In the genomic region with DNA sequence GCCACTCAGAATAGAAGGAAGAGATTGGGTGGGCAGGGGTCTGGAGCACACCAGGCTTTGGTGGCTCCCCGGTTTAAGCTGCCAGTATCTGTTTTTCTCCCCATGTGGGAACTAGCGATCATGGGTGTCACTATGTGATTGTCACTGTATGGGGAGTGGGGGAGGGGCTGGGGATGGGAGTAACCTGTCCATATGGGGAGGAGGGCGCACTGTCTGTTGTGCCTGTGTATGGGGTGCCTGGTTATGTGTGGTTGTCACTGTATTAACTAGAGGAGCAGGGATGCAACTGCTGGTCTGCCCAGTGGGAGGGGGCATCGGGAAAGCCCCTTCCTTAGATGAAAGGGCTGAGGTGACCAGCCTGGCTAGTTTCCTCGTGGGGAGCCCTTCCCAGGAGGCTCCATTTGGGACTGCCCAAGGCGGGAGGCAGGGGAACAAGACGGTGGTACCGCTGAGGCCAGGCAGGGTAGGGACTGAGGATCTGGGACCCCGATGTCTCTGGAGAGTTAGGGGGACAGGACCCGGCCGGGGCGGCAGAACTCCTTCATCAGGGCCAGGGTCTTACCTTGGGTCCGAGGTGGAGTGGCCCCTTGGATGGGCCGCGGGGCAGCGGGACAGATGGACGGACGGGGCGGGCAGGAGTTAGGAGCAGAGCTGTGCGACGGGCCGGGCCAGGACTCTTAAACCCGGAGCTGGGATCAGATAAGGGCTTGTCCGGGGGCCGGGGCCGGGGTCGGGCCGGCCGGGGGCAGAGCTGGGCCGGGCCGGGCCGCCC, we compare ENCODE assay signal across 9 cellular contexts. TPM values are rescaled to one million over a fixed set of nuclear protein-coding genes. Genes with fewer than 3 reads are reported as not detected.
DNase-seq lines count a peak whose midpoint lies in the region; ATAC-seq and TF ChIP-seq lines count a peak whose summit lies in the region.
"Had no signal": no experiment of that assay in that cellular context is flagged by ENCODE, and none has a peak within 500 bp of the region (broad histone marks: within the 10 kb centered on the region; RNA-seq: fewer than 3 reads in every experiment).

A gene (minus strand): TSS at position 701 of the 772 bp plus-strand sequence. CDS start 27,628 bp downstream, outside the sequence.

- H3K36me3 ChIP-seq in CD8-positive, alpha-beta memory T cell (ENCODE audit: insufficient read depth, low read length): no peaks in the 10 kb centered on the region
- no peaks in the 10 kb centered on the region for H3K36me3 ChIP-seq in Panc1 (ENCODE audit: control insufficient read depth, insufficient read depth, low read length)
- H3K36me3 ChIP-seq in osteoblast (ENCODE audit: insufficient read depth, low read length): no peaks in the 10 kb centered on the region

- H3K27me3 Mint-ChIP-seq in CD8-positive, alpha-beta memory T cell: peaks cover 24 to 58% of the 10 kb centered on the region in 2 donors

- H3K27ac ChIP-seq in CD8-positive, alpha-beta memory T cell (ENCODE audit: low read depth, low read length): no peak within 1 kb of the TSS
- H3K27ac ChIP-seq in Panc1 (ENCODE audit: low read length) (no peak within 1 kb of the TSS), osteoblast (ENCODE audit: low read depth, low read length) (no peak within 1 kb of the TSS)

- CTCF ChIA-PET in CD8-positive, alpha-beta memory T cell (lab: Charles Lee): interaction anchor here (0.8 to 2.3 kb wide), 3 partner anchors 12 to 23 kb away, joined by 3 to 6 read pairs (median 3); a partner anchor contains a TSS
- CTCF ChIA-PET in Panc1 (lab: Charles Lee): no interaction called here

- intact Hi-C loops in Panc1 (cut with micrococcal nuclease; ENCODE audit: unreplicated experiment): no loop called here

- H3K4me1 Mint-ChIP-seq in CD8-positive, alpha-beta memory T cell: peaks cover 8 to 13% (median 10%) of the 10 kb centered on the region in 3 donors

- peaks cover 9% of the 10 kb centered on the region for H3K4me1 ChIP-seq in CD8-positive, alpha-beta memory T cell (ENCODE audit: insufficient read depth, low read length)
- no peaks in the 10 kb centered on the region for H3K4me1 ChIP-seq in Panc1 (ENCODE audit: control insufficient read depth, insufficient read depth, low read length)
- H3K4me1 ChIP-seq in osteoblast (ENCODE audit: insufficient read depth, low read length): no peaks in the 10 kb centered on the region

- H2AFZ ChIP-seq in osteoblast (ENCODE audit: low read length): peak within 1 kb of the TSS; percentile 80

- H3K4me3 Mint-ChIP-seq in CD8-positive, alpha-beta memory T cell: peak within 1 kb of the TSS; percentile 83 to 93 (median 90)

- DNase-seq in CD8-positive, alpha-beta memory T cell: no peak
- no peak for DNase-seq in Panc1 (ENCODE audit: low read depth, low spot score)
- no peak for DNase-seq in epithelial cell of proximal tubule (ENCODE audit: low read depth)
- peak; percentile 45 for DNase-seq in osteoblast (ENCODE audit: insufficient read length, low spot score, missing footprints)
- no peak for DNase-seq in activated CD4-positive, CD25-positive, alpha-beta regulatory T cell treated with anti-CD3 and anti-CD28 coated beads, Interleukin-2, amount 50 U/mL, for 72 hours
- DNase-seq in hippocampal formation (lab: John Stamatoyannopoulos, UW): no peak
- DNase-seq in cerebellum (ENCODE audit: low spot score): no peak
- DNase-seq in KBM-7: no peak

- no peaks in the 10 kb centered on the region for H4K20me1 ChIP-seq in osteoblast (ENCODE audit: insufficient read depth, low read length)

- H3K9me3 ChIP-seq in CD8-positive, alpha-beta memory T cell (ENCODE audit: low read length): no peaks in the 10 kb centered on the region
- no peaks in the 10 kb centered on the region for H3K9me3 ChIP-seq in Panc1 (ENCODE audit: control insufficient read depth, insufficient read depth, low read depth, low read length)
- no peaks in the 10 kb centered on the region for H3K9me3 ChIP-seq in osteoblast (ENCODE audit: low read depth, low read length)

- in situ Hi-C loops in Panc1 (cut with HindIII; ENCODE audit: low pct_unique_long_range_greater_than_20kb, low sequenced_read_pairs): no loop called here
- in situ Hi-C loops in KBM-7 (cut with MboI; ENCODE audit: low pct_unique_long_range_greater_than_20kb, low sequenced_read_pairs): no loop called here

- peak within 1 kb of the TSS in 7 of 8 donors; percentile 17 to 75 (median 48) for H3K27ac Mint-ChIP-seq in CD8-positive, alpha-beta memory T cell

- H3K27me3 ChIP-seq in CD8-positive, alpha-beta memory T cell (ENCODE audit: insufficient read depth, low read length, poor library complexity, severe bottlenecking): peaks cover 23% of the 10 kb centered on the region
- H3K27me3 ChIP-seq in Panc1 (ENCODE audit: control insufficient read depth, insufficient read depth, low read length) (peaks cover 15% of the 10 kb centered on the region), osteoblast (ENCODE audit: insufficient read depth, low read length) (peaks cover 67% of the 10 kb centered on the region)

- peak; percentile 75 for ATAC-seq in Panc1

- no TSS peak for BruUV-seq in Panc1 (replicated peaks; lab: Mats Ljungman, UMichigan)

- TF ChIP-seq CTCF in Panc1 (IDR thresholded peaks at IDR 0.05): no peak
- TF ChIP-seq CTCF in epithelial cell of proximal tubule (conservative IDR thresholded peaks at IDR 0.05; ENCODE audit: low read depth, low read length): no peak
- no peak for TF ChIP-seq CTCF in osteoblast (IDR thresholded peaks at IDR 0.05; ENCODE audit: extremely low read depth, low read depth, low read length)

- peaks cover 0 to 5% (median 0%) of the 10 kb centered on the region in 3 donors for H3K36me3 Mint-ChIP-seq in CD8-positive, alpha-beta memory T cell

- H3K79me2 ChIP-seq in osteoblast (ENCODE audit: insufficient read depth, low read length): no peaks in the 10 kb centered on the region

- H3K4me2 ChIP-seq in osteoblast (ENCODE audit: insufficient read depth, low read length): peak within 1 kb of the TSS; percentile 85

- peak within 1 kb of the TSS; percentile 69 for H3K4me3 ChIP-seq in CD8-positive, alpha-beta memory T cell (ENCODE audit: low read length)
- H3K4me3 ChIP-seq in Panc1 (ENCODE audit: low read depth in 2 of 2, low read length in 2 of 2) (peak within 1 kb of the TSS; percentile 29 to 37), epithelial cell of proximal tubule (ENCODE audit: low read depth, low read length) (peak within 1 kb of the TSS; percentile 47), osteoblast (ENCODE audit: insufficient read depth, low read length) (peak within 1 kb of the TSS; percentile 67)

- POLR2A ChIA-PET in CD8-positive, alpha-beta memory T cell (lab: Charles Lee): interaction anchor here (0.5 to 0.8 kb wide), 3 partner anchors 17 to 62 kb away, joined by 3 to 4 read pairs (median 3); a partner anchor contains a TSS
- POLR2A ChIA-PET in Panc1 (lab: Charles Lee): interaction anchor here (0.7 kb wide), 1 partner anchor 11 kb away, joined by 11 read pairs; no protein-coding TSS in a partner anchor

- no peaks in the 10 kb centered on the region for H3K9me3 Mint-ChIP-seq in CD8-positive, alpha-beta memory T cell

RNA-seq across cellular contexts. Expression of the gene that starts here (rescaled TPM):
- under 1 TPM in 1 of 2 experiments, not detected in 1; 0.13 TPM for total RNA-seq in CD8-positive, alpha-beta memory T cell
- not detected for polyA plus RNA-seq in CD8-positive, alpha-beta memory T cell
- 0.08 TPM for total RNA-seq in Panc1 (2021; ENCODE audit: unreplicated experiment)
- polyA plus RNA-seq in Panc1 (2012; ENCODE audit: insufficient read length): not detected
- not detected in 2 replicates for total RNA-seq in epithelial cell of proximal tubule
- total RNA-seq in osteoblast: not detected in 2 replicates
- 3.4 TPM for total RNA-seq in cerebellum
- total RNA-seq: activated CD8-positive, alpha-beta memory T cell treated with anti-CD3 and anti-CD28 coated beads for 36 hours had no signal

Comparison
In these comparisons a context has a peak if more than half of its experiments do, and no peak if none do; other contexts are left out.
1. Peak in ATAC-seq and H3K4me3 ChIP-seq in Panc1; RNA of the gene not detected or under 1 TPM.
2. Peak in DNase-seq, H3K4me3 ChIP-seq and H3K4me2 ChIP-seq in osteoblast; RNA of the gene not detected or under 1 TPM.